27 cellular contexts compared by ENCODE assay signal in genomic region chr21:35426897-35427296, GRCh38.
DNase-seq lines count a peak whose midpoint lies in the region; ATAC-seq, FAIRE-seq and TF ChIP-seq lines count a peak whose summit lies in the region.
"Had no signal": no experiment of that assay in that cellular context is flagged by ENCODE, and none has a peak within 500 bp of the region (broad histone marks: within the 10 kb centered on the region; RNA-seq: fewer than 3 reads in every experiment).

No MANE protein-coding gene starts in this region.

- peaks cover under 1 to 3% of the 10 kb centered on the region in 2 donors for H3K36me3 Mint-ChIP-seq in activated T-cell treated with anti-CD3 and anti-CD28 coated beads, Interleukin-2, amount 50 U/mL, for 72 hours (ENCODE audit: insufficient read depth in 2 of 2)
- H3K36me3 Mint-ChIP-seq in GM23338 (ENCODE audit: low read depth): peaks cover 15% of the 10 kb centered on the region
- H3K36me3 Mint-ChIP-seq in activated T-helper 17 cell treated with anti-CD3 and anti-CD28 coated beads, Interleukin-2, amount 50 U/mL, for 72 hours (ENCODE audit: low read depth): no peaks in the 10 kb centered on the region
- H3K36me3 Mint-ChIP-seq in HFFc6 (ENCODE audit: low read depth): peaks cover 15% of the 10 kb centered on the region

- no peak for FAIRE-seq in urothelium cell line (lab: Jason Lieb, UNC)
- FAIRE-seq: GM12878, HTR-8/SVneo, K562 had no signal

- H3K36me3 ChIP-seq in GM23338 (ENCODE audit: insufficient read depth) (no peaks in the 10 kb centered on the region), smooth muscle cell (ENCODE audit: low read depth) (no peaks in the 10 kb centered on the region)
- H3K36me3 ChIP-seq: HAP-1, SJCRH30 had no signal

- H3K9ac ChIP-seq in smooth muscle cell (ENCODE audit: low read depth): peak overlapping the region; percentile 57

- H3F3A ChIP-seq in GM23338 (replicated peaks; ENCODE audit: low read depth) (no peaks in the 10 kb centered on the region), smooth muscle cell (ENCODE audit: low read depth) (peaks cover 15% of the 10 kb centered on the region)

- no peaks in the 10 kb centered on the region for H3K27me3 ChIP-seq in GM23338 (ENCODE audit: insufficient read depth)
- no peaks in the 10 kb centered on the region for H3K27me3 ChIP-seq in smooth muscle cell (ENCODE audit: low read depth)
- H3K27me3 ChIP-seq: SJCRH30 had no signal

- H3K27ac ChIP-seq in GM23338 (ENCODE audit: low read depth) (no peak overlapping the region), smooth muscle cell (ENCODE audit: low read depth) (peak overlapping the region; percentile 94)
- H3K27ac ChIP-seq: C4-2B, SJCRH30 had no signal

- H2AFZ ChIP-seq in GM23338 (peak overlapping the region; percentile 75; the same call in 1 of the 2 replicates), smooth muscle cell (ENCODE audit: low read depth) (no peak overlapping the region)

- H3K9me3 ChIP-seq in smooth muscle cell (replicated peaks; ENCODE audit: low read depth): no peaks in the 10 kb centered on the region
- H3K9me3 ChIP-seq: HAP-1, SJCRH30 had no signal

- no peak overlapping the region for H3K4me2 ChIP-seq in GM23338
- H3K4me2 ChIP-seq in smooth muscle cell: peak overlapping the region; percentile 74

- peak overlapping the region; percentile 62 to 76 for H3K4me3 Mint-ChIP-seq in activated T-cell treated with anti-CD3 and anti-CD28 coated beads, Interleukin-2, amount 50 U/mL, for 72 hours
- H3K4me3 Mint-ChIP-seq in GM23338: no peak overlapping the region
- H3K4me3 Mint-ChIP-seq in activated T-helper 17 cell treated with anti-CD3 and anti-CD28 coated beads, Interleukin-2, amount 50 U/mL, for 72 hours: peak overlapping the region; percentile 37
- no peak overlapping the region for H3K4me3 Mint-ChIP-seq in HFFc6
- H3K4me3 Mint-ChIP-seq: B cell; CD8-positive, alpha-beta T cell had no signal

- H4K20me1 ChIP-seq in GM23338 (replicated peaks; ENCODE audit: insufficient read depth) (no peaks in the 10 kb centered on the region), smooth muscle cell (ENCODE audit: low read depth) (no peaks in the 10 kb centered on the region)

- H3K27ac Mint-ChIP-seq in activated T-cell treated with anti-CD3 and anti-CD28 coated beads, Interleukin-2, amount 50 U/mL, for 72 hours: peak overlapping the region; percentile 59
- H3K27ac Mint-ChIP-seq in GM23338 (no peak overlapping the region), HFFc6 (no peak overlapping the region)
- peak overlapping the region; percentile 66 for H3K27ac Mint-ChIP-seq in activated T-helper 17 cell treated with anti-CD3 and anti-CD28 coated beads, Interleukin-2, amount 50 U/mL, for 72 hours
- H3K27ac Mint-ChIP-seq: B cell; CD8-positive, alpha-beta T cell had no signal

- no peaks in the 10 kb centered on the region for H3K9me2 ChIP-seq in GM23338 (ENCODE audit: insufficient read depth)

- H3K27me3 Mint-ChIP-seq in activated T-cell treated with anti-CD3 and anti-CD28 coated beads, Interleukin-2, amount 50 U/mL, for 72 hours (ENCODE audit: low read depth): peaks cover 7% of the 10 kb centered on the region
- H3K27me3 Mint-ChIP-seq in GM23338 (ENCODE audit: insufficient read depth, low read depth, poor library complexity): peaks cover 3% of the 10 kb centered on the region
- peaks cover 17% of the 10 kb centered on the region for H3K27me3 Mint-ChIP-seq in activated T-helper 17 cell treated with anti-CD3 and anti-CD28 coated beads, Interleukin-2, amount 50 U/mL, for 72 hours
- no peaks in the 10 kb centered on the region; the same call in 1 of the 2 replicates for H3K27me3 Mint-ChIP-seq in HFFc6 (ENCODE audit: insufficient read depth)

- no peak for DNase-seq in activated T-cell treated with anti-CD3 and anti-CD28 coated beads, Interleukin-2, amount 50 U/mL, for 72 hours
- DNase-seq in activated T-cell treated with anti-CD3 and anti-CD28 coated beads, Interleukin-2, amount 50 U/mL, for 48 hours: no peak
- DNase-seq in GM23338 (ENCODE audit: low spot score): no peak
- no peak for DNase-seq in smooth muscle cell (lab: John Stamatoyannopoulos, UW; ENCODE audit: unreplicated experiment)
- no peak for DNase-seq in NCI-H1436 (lab: John Stamatoyannopoulos, UW)
- no peak for DNase-seq in HFFc6
- no peak for DNase-seq in urothelium cell line (ENCODE audit: low spot score)
- DNase-seq: Caco-2; CD8-positive, alpha-beta T cell; EL; GDM1; GOT3; Kasumi-1; NCI-H1092 treated with DMSO at 0.1 percent for 48 hours; NCI-H1436 treated with DMSO at 0.1 percent for 48 hours; NCI-H187 treated with DMSO at 0.1 percent for 48 hours; NCI-H2107; NCI-H774; PC-3; SJCRH30 had no signal

- H3K79me2 ChIP-seq in GM23338 (replicated peaks; ENCODE audit: insufficient read depth) (no peaks in the 10 kb centered on the region), smooth muscle cell (ENCODE audit: low read depth) (no peaks in the 10 kb centered on the region)

- WGBS in smooth muscle cell (ENCODE audit: low lambda C conversion rate): 35% methylated on average over 2 of the region's 2 CpGs

- peaks cover 30% of the 10 kb centered on the region for H3K4me1 Mint-ChIP-seq in activated T-cell treated with anti-CD3 and anti-CD28 coated beads, Interleukin-2, amount 50 U/mL, for 72 hours (ENCODE audit: low read depth)
- peaks cover 9% of the 10 kb centered on the region for H3K4me1 Mint-ChIP-seq in GM23338
- peaks cover 21% of the 10 kb centered on the region for H3K4me1 Mint-ChIP-seq in activated T-helper 17 cell treated with anti-CD3 and anti-CD28 coated beads, Interleukin-2, amount 50 U/mL, for 72 hours
- H3K4me1 Mint-ChIP-seq in HFFc6 (ENCODE audit: low read depth): peaks cover 28% of the 10 kb centered on the region
- H3K4me1 Mint-ChIP-seq: B cell had no signal

- H3K4me1 ChIP-seq in GM23338 (ENCODE audit: insufficient read depth) (peaks cover 24% of the 10 kb centered on the region), smooth muscle cell (ENCODE audit: low read depth) (peaks cover 30% of the 10 kb centered on the region)
- H3K4me1 ChIP-seq: Caco-2, HAP-1 had no signal

- ATAC-seq in activated T-cell treated with anti-CD3 and anti-CD28 coated beads, Interleukin-2, amount 50 U/mL, for 72 hours (replicated peaks in 1 of 2): peak; percentile 60 to 66
- ATAC-seq in GM23338: no peak
- peak; percentile 82 for ATAC-seq in activated T-helper 17 cell treated with anti-CD3 and anti-CD28 coated beads, Interleukin-2, amount 50 U/mL, for 72 hours (replicated peaks)
- ATAC-seq: CD8-positive, alpha-beta T cell; GM12878; K562; PC-3 had no signal

- H3K4me3 ChIP-seq in GM23338: no peak overlapping the region
- H3K4me3 ChIP-seq in smooth muscle cell: no peak overlapping the region
- H3K4me3 ChIP-seq: GM12878, HAP-1, K562, SJCRH30 had no signal

- peaks cover 3 to 5% of the 10 kb centered on the region in 2 donors for H3K9me3 Mint-ChIP-seq in activated T-cell treated with anti-CD3 and anti-CD28 coated beads, Interleukin-2, amount 50 U/mL, for 72 hours
- peaks cover 23% of the 10 kb centered on the region for H3K9me3 Mint-ChIP-seq in GM23338
- H3K9me3 Mint-ChIP-seq in activated T-helper 17 cell treated with anti-CD3 and anti-CD28 coated beads, Interleukin-2, amount 50 U/mL, for 72 hours: peaks cover 3% of the 10 kb centered on the region
- H3K9me3 Mint-ChIP-seq in HFFc6: peaks cover 22% of the 10 kb centered on the region

- TF ChIP-seq CTCF in GM23338 (conservative IDR thresholded peaks at IDR 0.05; ENCODE audit: low read depth in 2 of 2): no peak
- no peak for TF ChIP-seq CTCF in smooth muscle cell (IDR thresholded peaks at IDR 0.05; ENCODE audit: borderline replicate concordance, insufficient read depth, poor library complexity, severe bottlenecking)
- TF ChIP-seq CTCF in HFFc6 (IDR thresholded peaks at IDR 0.05): no peak

TF ChIP-seq in GM23338, 12 proteins besides CTCF, POLR2A, EP300 and RAD21 (continues in another document):
- TF ChIP-seq JUNB (IDR thresholded peaks at IDR 0.05; ENCODE audit: unreplicated experiment): no peak
- no peak for TF ChIP-seq STAT1 (IDR thresholded peaks at IDR 0.05; ENCODE audit: unreplicated experiment)
- TF ChIP-seq ZNF114 (CRISPR knock-in tag; IDR thresholded peaks at IDR 0.05): no peak

Comparison
In these comparisons a context has a peak if more than half of its experiments do, and no peak if none do; other contexts are left out.
1. H3K27ac Mint-ChIP-seq: peak in activated T-cell treated with anti-CD3 and anti-CD28 coated beads, Interleukin-2, amount 50 U/mL, for 72 hours (single experiment) and activated T-helper 17 cell treated with anti-CD3 and anti-CD28 coated beads, Interleukin-2, amount 50 U/mL, for 72 hours (single experiment); none in GM23338 (single experiment) and HFFc6 (single experiment).
2. H3K4me3 Mint-ChIP-seq: peak in activated T-cell treated with anti-CD3 and anti-CD28 coated beads, Interleukin-2, amount 50 U/mL, for 72 hours (2 of 2) and activated T-helper 17 cell treated with anti-CD3 and anti-CD28 coated beads, Interleukin-2, amount 50 U/mL, for 72 hours (single experiment); none in GM23338 (single experiment) and HFFc6 (single experiment).